9 cellular contexts compared by ENCODE assay signal in the genomic region with DNA sequence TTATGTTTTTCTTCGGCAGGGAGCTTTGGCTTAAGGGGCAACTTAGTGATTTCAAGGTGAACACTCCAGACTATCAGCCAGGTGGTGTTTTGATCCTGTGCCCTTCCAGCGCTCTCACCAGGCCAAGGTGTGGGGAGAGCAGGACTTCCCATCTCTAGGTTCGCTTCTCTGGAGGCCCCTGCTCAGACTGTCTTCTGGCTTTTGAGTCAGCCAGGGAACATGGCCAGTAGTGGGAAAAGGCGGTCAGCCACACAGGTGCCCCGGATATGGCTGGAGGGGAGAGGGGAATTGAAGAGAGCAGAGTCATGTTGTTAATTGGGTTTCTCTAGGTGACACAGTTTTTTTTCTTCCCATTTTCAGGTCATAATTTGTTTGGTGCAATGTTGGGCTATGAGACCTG. TPM values are rescaled to one million over a fixed set of nuclear protein-coding genes. Genes with fewer than 3 reads are reported as not detected.
A peak's percentile ranks its signal among the peaks of the same experiment; 100 is the strongest.
DNase-seq lines count a peak whose midpoint lies in the region; ATAC-seq, FAIRE-seq and TF ChIP-seq lines count a peak whose summit lies in the region.
"Had no signal": no experiment of that assay in that cellular context is flagged by ENCODE, and none has a peak within 500 bp of the region (broad histone marks: within the 10 kb centered on the region; RNA-seq: fewer than 3 reads in every experiment).

No MANE protein-coding gene starts in this region.

- peak overlapping the region in 1 of 4 donors; percentile 86 for H3K4me3 ChIP-seq in adrenal gland

- no peaks in the 10 kb centered on the region for H3K9me3 Mint-ChIP-seq in activated CD8-positive, alpha-beta memory T cell treated with anti-CD3 and anti-CD28 coated beads, Interleukin-2, amount 10 ng/mL, durations not matched to agents 7 days and 5 days (ENCODE audit: low read depth)

- WGBS in adrenal gland, 4 donors: 50 to 58% (median 52%) methylated on average over 5 of the region's 5 CpGs

- no peak for FAIRE-seq in urothelium cell line (lab: Jason Lieb, UNC)

- no peak for TF ChIP-seq CTCF in adrenal gland (IDR thresholded peaks at IDR 0.05)

- H3K27me3 ChIP-seq in adrenal gland (no peaks in the 10 kb centered on the region), layer of hippocampus (ENCODE audit: control insufficient read depth, insufficient read depth, low read length) (no peaks in the 10 kb centered on the region)

- H3K4me1 ChIP-seq in adrenal gland (replicated peaks in 1 of 2): peaks cover 43 to 52% of the 10 kb centered on the region in 2 donors

- DNase-seq in activated CD8-positive, alpha-beta memory T cell treated with anti-CD3 and anti-CD28 coated beads, Interleukin-2, amount 10 ng/mL, durations not matched to agents 7 days and 5 days: no peak
- no peak for DNase-seq in activated CD8-positive, alpha-beta memory T cell treated with anti-CD3 and anti-CD28 coated beads for 24 hours
- DNase-seq in adrenal gland (no peak), NCI-H2171 treated with DMSO at 0.1 percent for 48 hours (lab: John Stamatoyannopoulos, UW) (no peak), urothelium cell line (ENCODE audit: low spot score) (no peak)
- no peak for DNase-seq in activated effector memory CD4-positive, alpha-beta T cell treated with Interleukin-2 at 50 U/mL for 16 hours
- DNase-seq: DMS 273 treated with DMSO at 0.1 percent for 48 hours had no signal

- peak overlapping the region in 4 of 5 donors; percentile 82 to 96 (median 87) for H3K27ac ChIP-seq in adrenal gland
- H3K27ac ChIP-seq in layer of hippocampus (ENCODE audit: low read depth, low read length): peak overlapping the region; percentile 98
- peak overlapping the region; percentile 95 for H3K27ac ChIP-seq in temporal lobe (ENCODE audit: low read depth, low read length)

- H3K27me3 Mint-ChIP-seq in activated CD8-positive, alpha-beta memory T cell treated with anti-CD3 and anti-CD28 coated beads, Interleukin-2, amount 10 ng/mL, durations not matched to agents 7 days and 5 days: no peaks in the 10 kb centered on the region

- H3K4me3 Mint-ChIP-seq in activated CD8-positive, alpha-beta memory T cell treated with anti-CD3 and anti-CD28 coated beads, Interleukin-2, amount 10 ng/mL, durations not matched to agents 7 days and 5 days: peak overlapping the region; percentile 93

- CTCF ChIA-PET in activated CD8-positive, alpha-beta memory T cell treated with anti-CD3 and anti-CD28 coated beads, Interleukin-2, amount 10 ng/mL, durations not matched to agents 7 days and 5 days (lab: Charles Lee): interaction anchor here (1.2 kb wide), 1 partner anchor 45 kb away, joined by 5 read pairs; no protein-coding TSS in a partner anchor

- TF ChIP-seq POLR2A in adrenal gland (IDR thresholded peaks at IDR 0.05): no peak

- H3K36me3 ChIP-seq in adrenal gland (replicated peaks in 1 of 2): no peaks in the 10 kb centered on the region

- H3K27ac Mint-ChIP-seq in activated CD8-positive, alpha-beta memory T cell treated with anti-CD3 and anti-CD28 coated beads, Interleukin-2, amount 10 ng/mL, durations not matched to agents 7 days and 5 days: peak overlapping the region; percentile 34

- H3K36me3 Mint-ChIP-seq in activated CD8-positive, alpha-beta memory T cell treated with anti-CD3 and anti-CD28 coated beads, Interleukin-2, amount 10 ng/mL, durations not matched to agents 7 days and 5 days: peaks cover 9% of the 10 kb centered on the region

- intact Hi-C loops in adrenal gland (cut with DNase I): no loop called here

- H3K4me1 Mint-ChIP-seq in activated CD8-positive, alpha-beta memory T cell treated with anti-CD3 and anti-CD28 coated beads, Interleukin-2, amount 10 ng/mL, durations not matched to agents 7 days and 5 days: peaks cover 43% of the 10 kb centered on the region

- ATAC-seq in activated CD8-positive, alpha-beta memory T cell treated with anti-CD3 and anti-CD28 coated beads, Interleukin-2, amount 10 ng/mL, durations not matched to agents 7 days and 5 days: no peak

- no peaks in the 10 kb centered on the region for H3K9me3 ChIP-seq in adrenal gland (replicated peaks in 1 of 3)

RNA-seq across cellular contexts. Expression of gene MINK1, which starts 1.5 kb away (rescaled TPM):
- total RNA-seq in activated CD8-positive, alpha-beta memory T cell treated with anti-CD3 and anti-CD28 coated beads, Interleukin-2, amount 10 ng/mL, durations not matched to agents 7 days and 5 days: 100 to 1,000 TPM in 1 of 2 experiments, 10 to 100 TPM in 1; 87.4 to 107 TPM
- total RNA-seq in adrenal gland (100 to 1,000 TPM in 1 of 8 donors, 10 to 100 TPM in 7; 44.3 to 130 (median 54.8) TPM), temporal lobe (22.9 TPM)
- polyA plus RNA-seq in adrenal gland: 100 to 1,000 TPM in 1 of 3 donors, 10 to 100 TPM in 2; 35.1 to 135 (median 41.0) TPM

RNA-seq across cellular contexts. Expression of gene PLD2, which starts 27.7 kb away (rescaled TPM):
- total RNA-seq in activated CD8-positive, alpha-beta memory T cell treated with anti-CD3 and anti-CD28 coated beads, Interleukin-2, amount 10 ng/mL, durations not matched to agents 7 days and 5 days: 10 to 100 TPM; 11.7 to 14.5 TPM
- 10 to 100 TPM in 7 of 8 donors, 1 to 10 TPM in 1; 5.9 to 27.1 (median 19.1) TPM for total RNA-seq in adrenal gland
- 10 to 100 TPM in 2 of 3 donors, 1 to 10 TPM in 1; 4.1 to 34.8 (median 19.5) TPM for polyA plus RNA-seq in adrenal gland
- total RNA-seq in temporal lobe: 7.4 TPM

RNA-seq across cellular contexts. Expression of gene PSMB6, which starts 38.7 kb away (rescaled TPM):
- total RNA-seq in activated CD8-positive, alpha-beta memory T cell treated with anti-CD3 and anti-CD28 coated beads, Interleukin-2, amount 10 ng/mL, durations not matched to agents 7 days and 5 days: 100 to 1,000 TPM; 119 to 157 TPM
- 100 to 1,000 TPM; 112 to 260 (median 150) TPM for total RNA-seq in adrenal gland
- polyA plus RNA-seq in adrenal gland: 100 to 1,000 TPM in 2 of 3 donors, 10 to 100 TPM in 1; 70.5 to 227 (median 138) TPM
- total RNA-seq in temporal lobe: 45.7 TPM

RNA-seq across cellular contexts. Expression of gene GLTPD2, which starts 45.9 kb away (rescaled TPM):
- not detected for total RNA-seq in activated CD8-positive, alpha-beta memory T cell treated with anti-CD3 and anti-CD28 coated beads, Interleukin-2, amount 10 ng/mL, durations not matched to agents 7 days and 5 days
- total RNA-seq in adrenal gland (not detected), temporal lobe (not detected)
- polyA plus RNA-seq in adrenal gland: not detected
